In the genomic region with DNA sequence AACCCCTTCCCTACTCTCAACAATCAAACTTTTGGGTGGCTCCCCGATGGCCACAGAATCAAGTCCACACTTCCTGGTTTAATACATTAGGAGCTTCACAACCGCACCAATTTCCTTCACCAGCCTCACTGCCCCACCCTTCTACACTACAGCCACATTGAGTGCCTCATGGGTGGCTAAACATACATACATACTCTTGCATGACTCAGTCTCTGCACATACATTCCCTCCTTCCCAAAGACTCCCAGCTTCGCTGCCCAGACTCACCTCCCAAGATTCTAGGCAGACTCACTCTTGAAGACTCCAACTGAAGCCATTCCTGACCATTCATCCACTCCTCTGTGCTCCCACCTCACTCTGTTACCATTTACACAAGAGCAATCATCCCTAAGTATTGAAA, we compare ENCODE assay signal across 26 cellular contexts. TPM values are rescaled to one million over a fixed set of nuclear protein-coding genes. Genes with fewer than 3 reads are reported as not detected.
DNase-seq lines count a peak whose midpoint lies in the region; ATAC-seq and TF ChIP-seq lines count a peak whose summit lies in the region.
"Had no signal": no experiment of that assay in that cellular context is flagged by ENCODE, and none has a peak within 500 bp of the region (broad histone marks: within the 10 kb centered on the region; RNA-seq: fewer than 3 reads in every experiment).

No MANE protein-coding gene starts in this region.

- TF ChIP-seq POLR2A in ovary (IDR thresholded peaks at IDR 0.05), result no peak

- H3K4me3 Mint-ChIP-seq in Calu3 (ENCODE audit: low read depth, unreplicated experiment), result no peak overlapping the region
- H3K4me3 Mint-ChIP-seq: activated naive CD8-positive, alpha-beta T cell treated with anti-CD3 and anti-CD28 coated beads, Interleukin-2, amount 50 U/mL, for 24 hours; B cell; nephron; WTC11 had no signal

- H3K27me3 Mint-ChIP-seq in Calu3 (ENCODE audit: unreplicated experiment), result no peaks in the 10 kb centered on the region
- H3K27me3 Mint-ChIP-seq: activated naive CD8-positive, alpha-beta T cell treated with anti-CD3 and anti-CD28 coated beads, Interleukin-2, amount 50 U/mL, for 24 hours; B cell had no signal

- intact Hi-C loops in Calu3 (cut with micrococcal nuclease; ENCODE audit: unreplicated experiment) (no loop called here), mammary epithelial cell (cut with micrococcal nuclease) (no loop called here), mucosa of descending colon (cut with DNase I, micrococcal nuclease) (no loop called here), ovary (cut with DNase I) (loop anchor here in 1 of 4 donors (10.0 kb wide), 1 partner anchor 62 kb away; no protein-coding TSS in a partner anchor)

- H3K36me3 ChIP-seq in mammary epithelial cell (ENCODE audit: insufficient read depth, low read length), result no peaks in the 10 kb centered on the region
- no peaks in the 10 kb centered on the region for H3K36me3 ChIP-seq in mucosa of descending colon (ENCODE audit: low read depth)
- H3K36me3 ChIP-seq in ovary, result no peaks in the 10 kb centered on the region
- H3K36me3 ChIP-seq: prostate gland had no signal

- no peaks in the 10 kb centered on the region for H3K79me2 ChIP-seq in mammary epithelial cell (ENCODE audit: insufficient read depth, low read length)

- H4K20me1 ChIP-seq in mammary epithelial cell (ENCODE audit: insufficient read depth, low read length), result no peaks in the 10 kb centered on the region

- no TSS peak for BruUV-seq in Calu3 (replicated peaks; lab: Mats Ljungman, UMichigan)
- no TSS peak for BruUV-seq in mammary epithelial cell (replicated peaks; lab: Mats Ljungman, UMichigan)

- no peak overlapping the region for H3K4me3 ChIP-seq in mammary epithelial cell (replicated peaks in 1 of 3; ENCODE audit: insufficient read depth in 1 of 3, low read depth in 2 of 3, low read length in 3 of 3)
- no peak overlapping the region for H3K4me3 ChIP-seq in mucosa of descending colon
- H3K4me3 ChIP-seq in ovary, result no peak overlapping the region
- H3K4me3 ChIP-seq: gastrocnemius medialis, PC-9, prostate gland had no signal

- ATAC-seq in mucosa of descending colon, result peak; percentile 46
- no peak for ATAC-seq in HG03460 (IDR thresholded peaks at IDR 0.05; ENCODE audit: unreplicated experiment)
- ATAC-seq in GM19397 (IDR thresholded peaks at IDR 0.05; ENCODE audit: unreplicated experiment), result no peak
- ATAC-seq: activated naive CD8-positive, alpha-beta T cell treated with anti-CD3 and anti-CD28 coated beads, Interleukin-2, amount 50 U/mL, for 24 hours; gastrocnemius medialis; left cardiac atrium; WTC11 had no signal

- WGBS in mammary epithelial cell (ENCODE audit: low coverage, missing lambda C conversion rate), result 96% methylated on average over 2 of the region's 3 CpGs
- 95 to 100% (median 97%) methylated on average over 3 of the region's 3 CpGs for WGBS in ovary, 3 donors

- TF ChIP-seq CTCF in Calu3 (IDR thresholded peaks at IDR 0.05; ENCODE audit: unreplicated experiment) (no peak), mammary epithelial cell (conservative IDR thresholded peaks at IDR 0.05 in 1 of 2, IDR thresholded peaks at IDR 0.05 in 1 of 2; ENCODE audit: extremely low read depth in 1 of 2, insufficient read depth in 1 of 2, low read depth in 1 of 2, low read length in 2 of 2) (no peak), mucosa of descending colon (IDR thresholded peaks at IDR 0.05) (no peak), ovary (IDR thresholded peaks at IDR 0.05) (no peak)

- no peak for TF ChIP-seq EP300 in ovary (IDR thresholded peaks at IDR 0.05)

- H3K27ac ChIP-seq in mammary epithelial cell (ENCODE audit: insufficient read depth, low read depth, low read length), result no peak overlapping the region
- H3K27ac ChIP-seq in ovary, result no peak overlapping the region
- H3K27ac ChIP-seq: gastrocnemius medialis, PC-9, prostate gland had no signal

- peaks cover 18% of the 10 kb centered on the region for H3K4me1 Mint-ChIP-seq in Calu3 (ENCODE audit: low read depth, unreplicated experiment)
- H3K4me1 Mint-ChIP-seq: nephron had no signal

- H3K4me2 ChIP-seq in mammary epithelial cell (ENCODE audit: insufficient read depth, low read depth, low read length), result no peak overlapping the region
- H3K4me2 ChIP-seq: PC-9 had no signal

- peaks cover 5% of the 10 kb centered on the region for H3K4me1 ChIP-seq in mammary epithelial cell (ENCODE audit: insufficient read depth, low read length)
- no peaks in the 10 kb centered on the region for H3K4me1 ChIP-seq in mucosa of descending colon (ENCODE audit: low read depth)
- no peaks in the 10 kb centered on the region for H3K4me1 ChIP-seq in ovary (ENCODE audit: insufficient read depth)
- H3K4me1 ChIP-seq: gastrocnemius medialis, prostate gland had no signal

- in situ Hi-C loops in mammary epithelial cell (cut with MboI; ENCODE audit: low sequenced_read_pairs in 2 of 2), result no loop called here

- dilution Hi-C loops in mammary epithelial cell (cut with HindIII; ENCODE audit: low sequenced_read_pairs), result no loop called here

- H2AFZ ChIP-seq in mammary epithelial cell (ENCODE audit: low read depth, low read length), result peak overlapping the region; percentile 8
- H2AFZ ChIP-seq: PC-9 had no signal

- no peaks in the 10 kb centered on the region for H3K27me3 ChIP-seq in mammary epithelial cell (ENCODE audit: insufficient read depth, low read length)
- H3K27me3 ChIP-seq in ovary, result no peaks in the 10 kb centered on the region
- H3K27me3 ChIP-seq: gastrocnemius medialis had no signal

- peaks cover 27% of the 10 kb centered on the region for H3K36me3 Mint-ChIP-seq in Calu3 (ENCODE audit: insufficient read depth, unreplicated experiment)

- H3K27ac Mint-ChIP-seq in Calu3 (ENCODE audit: unreplicated experiment), result peak overlapping the region; percentile 18
- H3K27ac Mint-ChIP-seq: activated naive CD8-positive, alpha-beta T cell treated with anti-CD3 and anti-CD28 coated beads, Interleukin-2, amount 50 U/mL, for 24 hours; B cell; nephron; WTC11 had no signal

- H3K9me3 Mint-ChIP-seq in Calu3 (ENCODE audit: low read depth, unreplicated experiment), result peaks cover 3% of the 10 kb centered on the region
- H3K9me3 Mint-ChIP-seq: WTC11 had no signal

- CTCF ChIA-PET in Calu3 (lab: Charles Lee), result no interaction called here
- CTCF ChIA-PET in mammary epithelial cell (lab: Charles Lee; ENCODE audit: low non-redundant PET), result no interaction called here

- DNase-seq in Calu3, result peak; percentile 35
- DNase-seq in HT1080 (ENCODE audit: low read depth), result peak; percentile 74
- peak; percentile 33 for DNase-seq in mammary epithelial cell
- no peak for DNase-seq in mucosa of descending colon
- no peak for DNase-seq in stimulated activated CD4-positive, alpha-beta T cell treated with anti-CD3 and anti-CD28 coated beads, Interleukin-4, amount 100 ng/mL, for 24 hours
- DNase-seq in ovary, result no peak
- DNase-seq: activated CD4-positive, alpha-beta T cell treated with anti-CD3 and anti-CD28 coated beads, Interleukin-2, amount 50 U/mL, for 4 hours; activated effector memory CD4-positive, alpha-beta T cell treated with Interleukin-2 at 50 U/mL for 16 hours; activated naive CD8-positive, alpha-beta T cell treated with anti-CD3 and anti-CD28 coated beads, Interleukin-2, amount 50 U/mL, for 24 hours; COR-L47; dermis blood vessel endothelial cell; gastrocnemius medialis; KG1; left cardiac atrium; NCI-H187 treated with DMSO at 0.1 percent for 48 hours; NCI-H2227 treated with DMSO at 0.1 percent for 48 hours; NCI-H774; PC-9; stimulated activated CD4-positive, alpha-beta T cell treated with anti-CD3 and anti-CD28 coated beads, Interleukin-4, amount 100 ng/mL, for 1 hour; T-helper 2 cell had no signal

- H3K9ac ChIP-seq in mammary epithelial cell (ENCODE audit: insufficient read depth, low read length), result no peak overlapping the region

- H3K9me3 ChIP-seq in mammary epithelial cell (replicated peaks; ENCODE audit: insufficient read depth, low read length) (no peaks in the 10 kb centered on the region), mucosa of descending colon (no peaks in the 10 kb centered on the region), ovary (no peaks in the 10 kb centered on the region)
- H3K9me3 ChIP-seq: gastrocnemius medialis, prostate gland had no signal

RNA-seq across cellular contexts. Expression of a gene that starts 15.9 kb away (rescaled TPM):
- total RNA-seq in Calu3 (2022) (249 and 292 TPM in 2 replicates), mammary epithelial cell (10 to 100 TPM; 44.3 to 50.7 TPM), mucosa of descending colon (10 to 100 TPM; 57.7 to 63.5 (median 63.0) TPM), ovary (10 to 100 TPM; 32.1 to 77.0 (median 57.2) TPM)
- 13.7 and 19.9 TPM in 2 replicates for total RNA-seq in HT1080 (2014; rRNA removed; shearing (Covaris generic))
- polyA plus RNA-seq in HT1080 (2015; cell fraction: cytosol; rRNA removed), result 18.2 and 20.2 TPM in 2 replicates
- polyA plus RNA-seq in HT1080 (2015; cell fraction: nucleus; rRNA removed), result 70.0 and 73.9 TPM in 2 replicates
- polyA plus RNA-seq in mammary epithelial cell (10.4 TPM), ovary (10 to 100 TPM; 17.3 to 67.6 TPM)
- 97.7 TPM for polyA minus RNA-seq in mammary epithelial cell

Comparison
In these comparisons a context has a peak if more than half of its experiments do, and no peak if none do; other contexts are left out.
1. DNase-seq: peak in Calu3 (single experiment), HT1080 (single experiment) and mammary epithelial cell (single experiment); none in mucosa of descending colon (0 of 3), stimulated activated CD4-positive, alpha-beta T cell treated with anti-CD3 and anti-CD28 coated beads, Interleukin-4, amount 100 ng/mL, for 24 hours (single experiment) and ovary (0 of 5).